ENCODE assay signal across 24 cellular contexts in the genomic region with DNA sequence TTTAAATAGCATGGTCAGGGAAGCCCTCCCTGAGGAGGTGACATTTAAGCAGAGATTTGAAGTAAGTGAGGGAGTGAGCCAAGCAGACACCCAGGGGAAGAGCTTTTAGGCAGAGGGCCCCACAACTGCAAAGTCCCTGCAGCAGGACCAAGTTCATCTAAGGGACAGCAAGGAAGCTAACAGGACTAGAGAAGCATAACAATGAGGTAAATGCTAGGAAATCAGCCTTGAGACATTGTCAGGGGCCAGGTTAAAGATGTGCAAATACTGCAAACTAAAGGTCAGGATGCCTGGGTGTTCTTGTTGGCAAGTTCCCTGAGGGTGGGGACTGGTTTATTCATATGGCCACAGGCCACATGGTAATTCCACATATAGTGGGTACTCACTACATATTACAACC.
"Had no signal": no experiment of that assay in that cellular context is flagged by ENCODE, and none has a peak within 500 bp of the region (broad histone marks: within the 10 kb centered on the region; RNA-seq: fewer than 3 reads in every experiment).

No MANE protein-coding gene starts in this region.

- H3K27ac Mint-ChIP-seq: effector memory CD8-positive, alpha-beta T cell; natural killer cell; neural progenitor cell; stimulated activated effector memory CD8-positive, alpha-beta T cell treated with anti-CD3 and anti-CD28 coated beads, Interleukin-12 subunit alpha, Interleukin-12 subunit beta, amount 100 ng/mL, for 72 hours had no signal

- H3K27me3 Mint-ChIP-seq: effector memory CD8-positive, alpha-beta T cell had no signal

- H3K36me3 ChIP-seq: esophagus squamous epithelium, lower lobe of right lung, neural progenitor cell, prostate gland, right atrium auricular region, stomach, thyroid gland, vagina had no signal

- H3K4me3 ChIP-seq: coronary artery, esophagus squamous epithelium, lower lobe of right lung, neural progenitor cell, prostate gland, right atrium auricular region, smooth muscle cell, stomach, thyroid gland, vagina had no signal

- H3K27ac ChIP-seq: coronary artery, esophagus squamous epithelium, lower lobe of right lung, neural progenitor cell, prostate gland, right atrium auricular region, stomach, thyroid gland, vagina had no signal

- DNase-seq: dermis blood vessel endothelial cell; effector memory CD8-positive, alpha-beta T cell; erythroblast; esophagus squamous epithelium; foreskin melanocyte; hypothalamus; left ventricle myocardium superior; lower lobe of right lung; natural killer cell; stimulated activated CD4-positive, alpha-beta T cell treated with anti-CD3 and anti-CD28 coated beads, Interleukin-12 subunit alpha, Interleukin-12 subunit beta, amount 100 ng/mL, for 4 hours; stimulated activated CD4-positive, alpha-beta T cell treated with anti-CD3 and anti-CD28 coated beads, Interleukin-2, amount 100 ng/mL, for 24 hours; stimulated activated CD4-positive, alpha-beta T cell treated with anti-CD3 and anti-CD28 coated beads, Interleukin-4, amount 100 ng/mL, for 24 hours; stimulated activated naive CD4-positive, alpha-beta T cell treated with Interleukin-2 at 50 U/mL for 16 hours; stomach; thyroid gland; trophoblast cell had no signal

- ATAC-seq: effector memory CD8-positive, alpha-beta T cell; left ventricle myocardium superior; lower lobe of right lung; natural killer cell; sciatic nerve; stimulated activated effector memory CD8-positive, alpha-beta T cell treated with anti-CD3 and anti-CD28 coated beads, Interleukin-12 subunit alpha, Interleukin-12 subunit beta, amount 100 ng/mL, for 72 hours had no signal

- H3K27me3 ChIP-seq: esophagus squamous epithelium, neural progenitor cell, right atrium auricular region, thyroid gland, vagina had no signal

- H3K4me1 ChIP-seq: esophagus squamous epithelium, lower lobe of right lung, neural progenitor cell, prostate gland, right atrium auricular region, stomach, vagina had no signal

- H3K9ac ChIP-seq: neural progenitor cell had no signal

- H3K9me3 Mint-ChIP-seq: neural progenitor cell had no signal

- H3K9me3 ChIP-seq: esophagus squamous epithelium, lower lobe of right lung, prostate gland, right atrium auricular region, stomach, thyroid gland, vagina had no signal

- H2AFZ ChIP-seq: neural progenitor cell had no signal

- H3K4me1 Mint-ChIP-seq: natural killer cell; neural progenitor cell; stimulated activated effector memory CD8-positive, alpha-beta T cell treated with anti-CD3 and anti-CD28 coated beads, Interleukin-12 subunit alpha, Interleukin-12 subunit beta, amount 100 ng/mL, for 72 hours had no signal

- H3K4me3 Mint-ChIP-seq: effector memory CD8-positive, alpha-beta T cell; natural killer cell; neural progenitor cell; stimulated activated effector memory CD8-positive, alpha-beta T cell treated with anti-CD3 and anti-CD28 coated beads, Interleukin-12 subunit alpha, Interleukin-12 subunit beta, amount 100 ng/mL, for 72 hours had no signal

- H3K36me3 Mint-ChIP-seq: natural killer cell; neural progenitor cell; stimulated activated effector memory CD8-positive, alpha-beta T cell treated with anti-CD3 and anti-CD28 coated beads, Interleukin-12 subunit alpha, Interleukin-12 subunit beta, amount 100 ng/mL, for 72 hours had no signal

- H3K4me2 ChIP-seq: neural progenitor cell, smooth muscle cell had no signal
